Comparison of ENCODE assay signal across 9 cellular contexts in genomic region chr12:7881736-7882120, GRCh38. TPM values are rescaled to one million over a fixed set of nuclear protein-coding genes. Genes with fewer than 3 reads are reported as not detected.
A peak's percentile ranks its signal among the peaks of the same experiment; 100 is the strongest.
DNase-seq lines count a peak whose midpoint lies in the region; ATAC-seq, FAIRE-seq and TF ChIP-seq lines count a peak whose summit lies in the region.
"Not testable (repeated sequence)": the region's sequence is repeated elsewhere in the genome, so short reads cannot be mapped to it uniquely, and the experiment has no call there.
"Had no signal": no experiment of that assay in that cellular context is flagged by ENCODE, and none has a peak within 500 bp of the region (broad histone marks: within the 10 kb centered on the region; RNA-seq: fewer than 3 reads in every experiment).

No MANE protein-coding gene starts in this region.

- BruUV-seq in Caco-2 (replicated peaks; lab: Mats Ljungman, UMichigan); K562 (replicated peaks; lab: Mats Ljungman, UMichigan); HepG2 (replicated peaks; lab: Mats Ljungman, UMichigan): not testable (repeated sequence)

- H3K4me2 ChIP-seq in K562 (ENCODE audit: insufficient read depth, low read length); HepG2 (ENCODE audit: low read depth, low read length); neural progenitor cell: not testable (repeated sequence)

- not testable (repeated sequence) for FAIRE-seq in K562 (lab: Jason Lieb, UNC); HepG2 (lab: Jason Lieb, UNC)

- not testable (repeated sequence) for ATAC-seq in WTC11, K562, HepG2

- H2AFZ ChIP-seq in K562 (ENCODE audit: low read depth, low read length); HepG2 (ENCODE audit: low read length); neural progenitor cell (replicated peaks): not testable (repeated sequence)

- H3K9me3 ChIP-seq in Caco-2; K562 (replicated peaks; ENCODE audit: control insufficient read depth, insufficient read depth, low read depth, low read length); HepG2 (ENCODE audit: low read length); neural progenitor cell (ENCODE audit: low read depth): not testable (repeated sequence)

- not testable (repeated sequence) for H3K4me1 Mint-ChIP-seq in Caco-2 (ENCODE audit: low read depth, unreplicated experiment); neural progenitor cell
- peaks cover 26% of the 10 kb centered on the region for H3K4me1 Mint-ChIP-seq in WTC11

- not testable (repeated sequence) for H3K79me2 ChIP-seq in K562 (ENCODE audit: control insufficient read depth, insufficient read depth, low read length); HepG2 (ENCODE audit: insufficient read depth, low read length); neural progenitor cell (ENCODE audit: low read depth)

- not testable (repeated sequence) for H3K9me1 ChIP-seq in K562 (ENCODE audit: control insufficient read depth, insufficient read depth, low read length)

- H3K4me3 Mint-ChIP-seq in Caco-2 (ENCODE audit: unreplicated experiment); WTC11; neural progenitor cell: not testable (repeated sequence)

- not testable (repeated sequence) for H3K27me3 ChIP-seq in Caco-2 (replicated peaks; ENCODE audit: control insufficient read depth, insufficient read depth, low read length); K562 (ENCODE audit: control insufficient read depth in 2 of 2, insufficient read depth in 2 of 2, low read length in 2 of 2); HepG2 (ENCODE audit: control insufficient read depth in 1 of 2, insufficient read depth in 2 of 2, low read length in 2 of 2); neural progenitor cell

- H3K27ac Mint-ChIP-seq in Caco-2 (ENCODE audit: unreplicated experiment) (peak overlapping the region; percentile 45), WTC11 (peak overlapping the region; percentile 89), neural progenitor cell (peak overlapping the region; percentile 90)

- in situ Hi-C loops in K562 (cut with MboI); HepG2 (cut with HindIII; ENCODE audit: extremely low pct_ligation_motif_present, low pct_unique_long_range_greater_than_20kb): not testable (repeated sequence)

- TF ChIP-seq EP300 in K562 (IDR thresholded peaks at IDR 0.05; ENCODE audit: low read length); HepG2 (IDR thresholded peaks at IDR 0.05; ENCODE audit: low read depth in 2 of 2, low read length in 2 of 2); HepG2 (CRISPR knock-in tag; IDR thresholded peaks at IDR 0.05; ENCODE audit: borderline replicate concordance): not testable (repeated sequence)

- H4K20me1 ChIP-seq in K562 (replicated peaks; ENCODE audit: control insufficient read depth, insufficient read depth, low read length); HepG2 (ENCODE audit: insufficient read depth, low read length); neural progenitor cell (ENCODE audit: low read depth): not testable (repeated sequence)

- POLR2A ChIA-PET in Caco-2 (lab: Charles Lee); K562 (lab: Yijun Ruan, JAX): not testable (repeated sequence)
- POLR2A ChIA-PET in WTC11 (lab: Charles Lee): interaction anchor here (0.6 to 1.2 kb wide), 2 partner anchors 9 to 55 kb away, joined by 3 to 4 read pairs; partner anchors contain the start of gene SLC2A14
- POLR2A ChIA-PET in HepG2 (lab: Yijun Ruan, JAX): interaction anchor here (0.9 kb wide), 1 partner anchor 9 kb away, joined by 5 read pairs; no protein-coding TSS in a partner anchor

- not testable (repeated sequence) for TF ChIP-seq RAD21 in K562 (CRISPR knock-in tag; conservative IDR thresholded peaks at IDR 0.05 in 1 of 2, IDR thresholded peaks at IDR 0.05 in 1 of 2); HepG2 (CRISPR knock-in tag; IDR thresholded peaks at IDR 0.05)

- H3K36me3 ChIP-seq in Caco-2 (ENCODE audit: control insufficient read depth, insufficient read depth, low read length); K562 (ENCODE audit: control insufficient read depth, insufficient read depth, low read length); HepG2 (replicated peaks in 1 of 2; ENCODE audit: control insufficient read depth in 1 of 2, insufficient read depth in 2 of 2, low read length in 2 of 2); neural progenitor cell: not testable (repeated sequence)

- not testable (repeated sequence) for H3K4me1 ChIP-seq in Caco-2; K562 (replicated peaks in 1 of 2; ENCODE audit: control insufficient read depth in 2 of 2, insufficient read depth in 2 of 2, low read length in 2 of 2); neural progenitor cell
- H3K4me1 ChIP-seq in HepG2 (ENCODE audit: insufficient read depth, low read length): peaks cover 61% of the 10 kb centered on the region

- not testable (repeated sequence) for H3K9ac ChIP-seq in K562 (ENCODE audit: insufficient read depth in 1 of 2, low read depth in 2 of 2, low read length in 2 of 2); HepG2 (ENCODE audit: insufficient read depth, low read depth, low read length); neural progenitor cell

- not testable (repeated sequence) for H3K4me3 ChIP-seq in Caco-2 (ENCODE audit: low read depth, low read length); K562; HepG2 (replicated peaks in 1 of 3; ENCODE audit: insufficient read depth in 1 of 3, low read depth in 2 of 3, low read length in 3 of 3); neural progenitor cell

- TF ChIP-seq CTCF in Caco-2 (IDR thresholded peaks at IDR 0.05; ENCODE audit: insufficient read depth in 1 of 2, low read depth in 1 of 2, low read length in 1 of 2, severe bottlenecking in 1 of 2, unreplicated experiment in 1 of 2); WTC11 (IDR thresholded peaks at IDR 0.05); K562 (IDR thresholded peaks at IDR 0.05 in 2 of 3, conservative IDR thresholded peaks at IDR 0.05 in 1 of 3; ENCODE audit: insufficient read depth in 2 of 3, low read depth in 1 of 3, low read length in 3 of 3); HepG2 (CRISPR knock-in tag; IDR thresholded peaks at IDR 0.05); neural progenitor cell (IDR thresholded peaks at IDR 0.05): not testable (repeated sequence)

- TF ChIP-seq POLR2A in K562 (conservative IDR thresholded peaks at IDR 0.05): not testable (repeated sequence)
- TF ChIP-seq POLR2A in HepG2 (IDR thresholded peaks at IDR 0.05; ENCODE audit: insufficient read depth in 1 of 2, low read depth in 2 of 2, low read length in 2 of 2): peak; percentile 13 to 55; a peak in 2 of 4 replicates

- DNase-seq in Caco-2; WTC11 (ENCODE audit: low spot score); K562 (ENCODE audit: extremely low read depth in 1 of 4, low spot score in 3 of 4); HepG2 (ENCODE audit: low spot score); neural progenitor cell (ENCODE audit: low spot score): not testable (repeated sequence)

- WGBS in K562 (ENCODE audit: insufficient coverage, low coverage, missing lambda C conversion rate): 43% methylated on average over 3 of the region's 4 CpGs
- WGBS in HepG2 (ENCODE audit: low lambda C conversion rate): 83% methylated on average over 4 of the region's 4 CpGs

- intact Hi-C loops in Caco-2 (cut with micrococcal nuclease; ENCODE audit: unreplicated experiment); K562 (cut with micrococcal nuclease); HepG2 (cut with micrococcal nuclease; ENCODE audit: unreplicated experiment): not testable (repeated sequence)

- peaks cover 17% of the 10 kb centered on the region for H3K36me3 Mint-ChIP-seq in Caco-2 (ENCODE audit: insufficient read depth, unreplicated experiment)
- H3K36me3 Mint-ChIP-seq in WTC11, neural progenitor cell: not testable (repeated sequence)

- CTCF ChIA-PET in Caco-2 (lab: Charles Lee): interaction anchor here (1.8 kb wide), 1 partner anchor 22 kb away, joined by 5 read pairs; no protein-coding TSS in a partner anchor
- CTCF ChIA-PET in WTC11 (lab: Charles Lee); K562 (lab: Yijun Ruan, JAX; ENCODE audit: low intra/inter-chr PET ratio); HepG2 (lab: Yijun Ruan, JAX; ENCODE audit: low intra/inter-chr PET ratio, low total read pairs): not testable (repeated sequence)

- H3K27me3 Mint-ChIP-seq in Caco-2 (ENCODE audit: insufficient read depth, unreplicated experiment); WTC11 (ENCODE audit: low read depth); neural progenitor cell (ENCODE audit: insufficient read depth, low read depth): not testable (repeated sequence)

- not testable (repeated sequence) for H3F3A ChIP-seq in neural progenitor cell (ENCODE audit: low read depth)

- H3K27ac ChIP-seq in K562 (ENCODE audit: extremely low read depth, low read depth, low read length); neural progenitor cell: not testable (repeated sequence)
- peak overlapping the region; percentile 48 for H3K27ac ChIP-seq in HepG2 (ENCODE audit: extremely low read length, insufficient read depth, low read length)

- H3K9me3 Mint-ChIP-seq in Caco-2 (ENCODE audit: unreplicated experiment); WTC11; neural progenitor cell: not testable (repeated sequence)

RNA-seq across cellular contexts. Expression of gene SLC2A14, which starts 9.0 kb away (rescaled TPM):
- 129 and 141 TPM in 2 replicates for total RNA-seq in Caco-2 (2022)
- total RNA-seq in WTC11 (2021): 24.4 to 28.8 TPM (median 26.7 TPM) in 3 replicates
- total RNA-seq in K562 (2011; cell fraction: chromatin; rRNA removed; ENCODE audit: low replicate concordance): 0.79 and 1.5 TPM in 2 replicates
- 1.4 and 4.7 TPM in 2 replicates for total RNA-seq in K562 (2011; cell fraction: nucleolus; rRNA removed)
- 1.7 and 2.0 TPM in 2 replicates for total RNA-seq in K562 (2011; cell fraction: nucleoplasm; rRNA removed)
- 0.20 TPM in 1 of 2 replicates, not detected in the other for total RNA-seq in K562 (2014; rRNA removed)
- 5.4 and 6.8 TPM in 2 replicates for total RNA-seq in K562 (2014; rRNA removed; fragmentation: Illumina TruSeq; extraction: Trizol)
- total RNA-seq in K562 (2015; rRNA removed; fragmentation: Illumina TruSeq; extraction: Trizol): 3.6 and 4.3 TPM in 2 replicates
- 7.4 and 8.9 TPM in 2 replicates for total RNA-seq in K562 (2021)
- 6.3 and 6.8 TPM in 2 replicates for polyA plus RNA-seq in K562 (2011; rRNA removed)
- 4.8 and 6.8 TPM in 2 replicates for polyA plus RNA-seq in K562 (2011; cell fraction: cytosol; rRNA removed)
- polyA plus RNA-seq in K562 (2011; cell fraction: nucleus; rRNA removed): 0.22 and 0.54 TPM in 2 replicates
- polyA plus RNA-seq in K562 (2012): 2.4 and 4.4 TPM in 2 replicates
- polyA plus RNA-seq in K562 (2014; fragmentation: Illumina TruSeq; extraction: Trizol): 0.74 and 1.1 TPM in 2 replicates
- polyA plus RNA-seq in K562 (2014; fragmentation: Nextera tagmentation; extraction: Ambion mirVana): 1 to 10 TPM; 4.0 to 5.2 TPM
- polyA plus RNA-seq in K562 (2014; rRNA removed): 0.13 and 0.19 TPM in 2 replicates
- 0.54 and 1.1 TPM in 2 replicates for polyA minus RNA-seq in K562 (2011; rRNA and poly(A)+ RNA removed)
- 16.2 and 21.5 TPM in 2 replicates for polyA minus RNA-seq in K562 (2011; cell fraction: cytosol; rRNA and poly(A)+ RNA removed)
- 0.54 and 0.78 TPM in 2 replicates for polyA minus RNA-seq in K562 (2011; cell fraction: nucleus; rRNA and poly(A)+ RNA removed)
- 6.6 and 7.7 TPM in 2 replicates for total RNA-seq in HepG2 (2016; rRNA removed; fragmentation: Illumina TruSeq; extraction: Trizol)
- total RNA-seq in HepG2 (2016; cell fraction: cytosol; rRNA removed; fragmentation: Illumina TruSeq; extraction: Trizol; ENCODE audit: low read depth): 3.1 and 3.3 TPM in 2 replicates
- 4.0 and 7.7 TPM in 2 replicates for total RNA-seq in HepG2 (2016; cell fraction: insoluble cytoplasmic fraction; rRNA removed; fragmentation: Illumina TruSeq; extraction: Trizol)
- total RNA-seq in HepG2 (2016; cell fraction: membrane; rRNA removed; fragmentation: Illumina TruSeq; extraction: Trizol): 3.2 TPM in 2 replicates
- total RNA-seq in HepG2 (2016; cell fraction: nucleus; rRNA removed; fragmentation: Illumina TruSeq; extraction: Trizol): 7.9 and 9.0 TPM in 2 replicates
- 30.5 and 39.0 TPM in 2 replicates for polyA plus RNA-seq in HepG2 (2011; rRNA removed)
- polyA plus RNA-seq in HepG2 (2011; cell fraction: cytosol; rRNA removed): 24.0 and 28.8 TPM in 2 replicates
- 49.2 and 50.3 TPM in 2 replicates for polyA plus RNA-seq in HepG2 (2011; cell fraction: nucleus; rRNA removed)
- 11.2 and 16.0 TPM in 2 replicates for polyA plus RNA-seq in HepG2 (2012)
- polyA plus RNA-seq in HepG2 (2016; cell fraction: cytosol; fragmentation: Illumina TruSeq; extraction: Trizol; ENCODE audit: low read depth): 0.50 and 0.70 TPM in 2 replicates
- polyA plus RNA-seq in HepG2 (2016; cell fraction: insoluble cytoplasmic fraction; fragmentation: Illumina TruSeq; extraction: Trizol; ENCODE audit: low read depth): 4.1 and 5.4 TPM in 2 replicates
- polyA plus RNA-seq in HepG2 (2016; cell fraction: membrane; fragmentation: Illumina TruSeq; extraction: Trizol; ENCODE audit: low read depth): 1.4 and 1.5 TPM in 2 replicates
- 21.8 and 24.7 TPM in 2 replicates for polyA plus RNA-seq in HepG2 (2016; cell fraction: nucleus; fragmentation: Illumina TruSeq; extraction: Trizol; ENCODE audit: insufficient read depth, low read depth)
- 0.09 and 35.8 TPM in 2 replicates for polyA minus RNA-seq in HepG2 (2011; rRNA and poly(A)+ RNA removed; ENCODE audit: low replicate concordance)
- 11.6 and 14.8 TPM in 2 replicates for polyA minus RNA-seq in HepG2 (2011; cell fraction: cytosol; rRNA and poly(A)+ RNA removed)
- polyA minus RNA-seq in HepG2 (2011; cell fraction: nucleus; rRNA and poly(A)+ RNA removed): 25.6 and 26.0 TPM in 2 replicates
- total RNA-seq in neural progenitor cell (ENCODE audit: low replicate concordance): 0.46 and 0.49 TPM in 2 replicates
- total RNA-seq: A172, Daoy, G401 had no signal
- polyA plus RNA-seq: BJ had no signal

RNA-seq across cellular contexts. Expression of gene SLC2A3, which starts 54.3 kb away (rescaled TPM):
- total RNA-seq in Caco-2 (2022): 2,966 and 3,303 TPM in 2 replicates
- total RNA-seq in WTC11 (2021): 717 to 819 TPM (median 816 TPM) in 3 replicates
- total RNA-seq in K562 (2011; cell fraction: chromatin; rRNA removed; ENCODE audit: low replicate concordance): 809 and 942 TPM in 2 replicates
- total RNA-seq in K562 (2011; cell fraction: nucleolus; rRNA removed): 602 and 714 TPM in 2 replicates
- 822 and 830 TPM in 2 replicates for total RNA-seq in K562 (2011; cell fraction: nucleoplasm; rRNA removed)
- 64.0 and 67.3 TPM in 2 replicates for total RNA-seq in K562 (2014; rRNA removed)
- total RNA-seq in K562 (2014; rRNA removed; fragmentation: Illumina TruSeq; extraction: Trizol): 119 and 138 TPM in 2 replicates
- total RNA-seq in K562 (2015; rRNA removed; fragmentation: Illumina TruSeq; extraction: Trizol): 78.9 and 86.3 TPM in 2 replicates
- total RNA-seq in K562 (2021): 140 and 161 TPM in 2 replicates
- polyA plus RNA-seq in K562 (2011; rRNA removed): 296 and 491 TPM in 2 replicates
- polyA plus RNA-seq in K562 (2011; cell fraction: cytosol; rRNA removed): 291 and 361 TPM in 2 replicates
- 164 and 209 TPM in 2 replicates for polyA plus RNA-seq in K562 (2011; cell fraction: nucleus; rRNA removed)
- 81.0 and 167 TPM in 2 replicates for polyA plus RNA-seq in K562 (2012)
- polyA plus RNA-seq in K562 (2014; fragmentation: Illumina TruSeq; extraction: Trizol): 101 and 104 TPM in 2 replicates
- 100 to 1,000 TPM in 1 of 2 experiments, 10 to 100 TPM in 1; 93.4 to 129 TPM for polyA plus RNA-seq in K562 (2014; fragmentation: Nextera tagmentation; extraction: Ambion mirVana)
- 97.9 and 98.7 TPM in 2 replicates for polyA plus RNA-seq in K562 (2014; rRNA removed)
- 452 and 599 TPM in 2 replicates for polyA minus RNA-seq in K562 (2011; rRNA and poly(A)+ RNA removed)
- polyA minus RNA-seq in K562 (2011; cell fraction: cytosol; rRNA and poly(A)+ RNA removed): 168 and 265 TPM in 2 replicates
- 149 and 249 TPM in 2 replicates for polyA minus RNA-seq in K562 (2011; cell fraction: nucleus; rRNA and poly(A)+ RNA removed)
- 22.6 and 39.3 TPM in 2 replicates for total RNA-seq in HepG2 (2016; rRNA removed; fragmentation: Illumina TruSeq; extraction: Trizol)
- 4.1 and 6.1 TPM in 2 replicates for total RNA-seq in HepG2 (2016; cell fraction: cytosol; rRNA removed; fragmentation: Illumina TruSeq; extraction: Trizol; ENCODE audit: low read depth)
- 23.5 and 38.0 TPM in 2 replicates for total RNA-seq in HepG2 (2016; cell fraction: insoluble cytoplasmic fraction; rRNA removed; fragmentation: Illumina TruSeq; extraction: Trizol)
- 8.7 and 10.8 TPM in 2 replicates for total RNA-seq in HepG2 (2016; cell fraction: membrane; rRNA removed; fragmentation: Illumina TruSeq; extraction: Trizol)
- 44.8 and 53.2 TPM in 2 replicates for total RNA-seq in HepG2 (2016; cell fraction: nucleus; rRNA removed; fragmentation: Illumina TruSeq; extraction: Trizol)
- polyA plus RNA-seq in HepG2 (2011; rRNA removed): 282 and 580 TPM in 2 replicates
- 309 and 461 TPM in 2 replicates for polyA plus RNA-seq in HepG2 (2011; cell fraction: cytosol; rRNA removed)
- polyA plus RNA-seq in HepG2 (2011; cell fraction: nucleus; rRNA removed): 109 and 185 TPM in 2 replicates
- 113 and 491 TPM in 2 replicates for polyA plus RNA-seq in HepG2 (2012)
- 1.8 and 2.1 TPM in 2 replicates for polyA plus RNA-seq in HepG2 (2016; cell fraction: cytosol; fragmentation: Illumina TruSeq; extraction: Trizol; ENCODE audit: low read depth)
- 10.2 and 12.0 TPM in 2 replicates for polyA plus RNA-seq in HepG2 (2016; cell fraction: insoluble cytoplasmic fraction; fragmentation: Illumina TruSeq; extraction: Trizol; ENCODE audit: low read depth)
- polyA plus RNA-seq in HepG2 (2016; cell fraction: membrane; fragmentation: Illumina TruSeq; extraction: Trizol; ENCODE audit: low read depth): 3.1 and 4.6 TPM in 2 replicates
- polyA plus RNA-seq in HepG2 (2016; cell fraction: nucleus; fragmentation: Illumina TruSeq; extraction: Trizol; ENCODE audit: insufficient read depth, low read depth): 49.3 and 51.9 TPM in 2 replicates
- polyA minus RNA-seq in HepG2 (2011; rRNA and poly(A)+ RNA removed; ENCODE audit: low replicate concordance): 79.9 and 1,387 TPM in 2 replicates
- polyA minus RNA-seq in HepG2 (2011; cell fraction: cytosol; rRNA and poly(A)+ RNA removed): 227 and 431 TPM in 2 replicates
- polyA minus RNA-seq in HepG2 (2011; cell fraction: nucleus; rRNA and poly(A)+ RNA removed): 200 and 331 TPM in 2 replicates
- total RNA-seq in neural progenitor cell (ENCODE audit: low replicate concordance): 462 and 548 TPM in 2 replicates
